In the genomic region with DNA sequence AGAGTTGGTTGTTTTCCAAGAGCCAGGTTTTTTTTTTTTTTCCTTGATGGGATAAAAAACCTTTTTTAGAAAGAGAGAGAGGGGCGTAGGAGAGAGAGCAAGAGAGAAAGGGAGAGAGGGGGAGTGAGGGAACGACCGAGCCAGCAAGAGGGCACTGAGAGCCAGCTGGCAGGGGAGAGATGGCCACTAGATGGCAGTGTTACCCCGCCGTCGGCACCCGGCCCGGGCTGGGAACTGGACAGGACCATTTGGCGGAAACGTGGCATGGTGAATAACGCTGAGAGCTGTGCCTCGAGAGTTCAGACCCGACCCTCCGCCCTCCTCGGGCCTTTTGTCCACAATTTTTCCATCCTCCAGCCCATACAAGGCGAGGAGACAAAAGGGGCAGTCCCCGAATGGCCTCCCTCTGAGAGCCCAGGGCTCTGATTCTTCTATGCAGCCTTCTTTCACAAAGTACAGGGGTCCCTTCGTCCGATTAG, we compare ENCODE assay signal across 8 cellular contexts.
DNase-seq lines count a peak whose midpoint lies in the region; ATAC-seq and TF ChIP-seq lines count a peak whose summit lies in the region.

No MANE protein-coding gene starts in this region.

- peak; percentile 39 to 79 (median 64) for DNase-seq in CD4-positive, alpha-beta T cell
- DNase-seq in NCI-H69 (lab: John Stamatoyannopoulos, UW) = peak; percentile 86
- peak; percentile 73 for DNase-seq in activated CD4-positive, alpha-beta memory T cell treated with anti-CD3 and anti-CD28 coated beads, Interleukin-2, amount 10 ng/mL, durations not matched to agents 7 days and 5 days
- DNase-seq in effector CD4-positive, alpha-beta T cell = peak; percentile 60
- peak; percentile 73 to 80 for DNase-seq in lung microvascular endothelial cell (ENCODE audit: low read depth in 2 of 2)
- DNase-seq in stimulated activated CD8-positive, alpha-beta memory T cell treated with anti-CD3 and anti-CD28 coated beads, Interleukin-12 subunit alpha, Interleukin-12 subunit beta, amount 100 ng/mL, for 1 hour (ENCODE audit: low read depth) = peak; percentile 53

- no peak overlapping the region for H3K27ac ChIP-seq in CD4-positive, alpha-beta T cell (ENCODE audit: low read depth, low read length)

- peaks cover 7% of the 10 kb centered on the region for H3K4me1 Mint-ChIP-seq in CD4-positive, alpha-beta T cell (ENCODE audit: low read depth)
- no peaks in the 10 kb centered on the region for H3K4me1 Mint-ChIP-seq in activated CD4-positive, alpha-beta memory T cell treated with anti-CD3 and anti-CD28 coated beads, Interleukin-2, amount 10 ng/mL, durations not matched to agents 7 days and 5 days

- TF ChIP-seq CTCF in CD4-positive, alpha-beta T cell (IDR thresholded peaks at IDR 0.05) = peak; percentile 98

- H3K9me3 ChIP-seq in CD4-positive, alpha-beta T cell (ENCODE audit: control insufficient read depth, low read length) = no peaks in the 10 kb centered on the region

- no peak overlapping the region for H3K27ac Mint-ChIP-seq in CD4-positive, alpha-beta T cell
- H3K27ac Mint-ChIP-seq in activated CD4-positive, alpha-beta memory T cell treated with anti-CD3 and anti-CD28 coated beads, Interleukin-2, amount 10 ng/mL, durations not matched to agents 7 days and 5 days = no peak overlapping the region

- peaks cover 7% of the 10 kb centered on the region for H3K27me3 ChIP-seq in CD4-positive, alpha-beta T cell (ENCODE audit: control insufficient read depth, insufficient read depth, low read length)

- peaks cover 13% of the 10 kb centered on the region for H3K27me3 Mint-ChIP-seq in CD4-positive, alpha-beta T cell
- H3K27me3 Mint-ChIP-seq in activated CD4-positive, alpha-beta memory T cell treated with anti-CD3 and anti-CD28 coated beads, Interleukin-2, amount 10 ng/mL, durations not matched to agents 7 days and 5 days = peaks cover 1% of the 10 kb centered on the region

- POLR2A ChIA-PET in CD4-positive, alpha-beta T cell (lab: Charles Lee) = no interaction called here
- POLR2A ChIA-PET in activated CD4-positive, alpha-beta memory T cell treated with anti-CD3 and anti-CD28 coated beads, Interleukin-2, amount 10 ng/mL, durations not matched to agents 7 days and 5 days (lab: Charles Lee) = no interaction called here

- H3K36me3 Mint-ChIP-seq in CD4-positive, alpha-beta T cell (ENCODE audit: low read depth) = no peaks in the 10 kb centered on the region
- H3K36me3 Mint-ChIP-seq in activated CD4-positive, alpha-beta memory T cell treated with anti-CD3 and anti-CD28 coated beads, Interleukin-2, amount 10 ng/mL, durations not matched to agents 7 days and 5 days (ENCODE audit: low read depth) = no peaks in the 10 kb centered on the region

- H3K9me3 Mint-ChIP-seq in CD4-positive, alpha-beta T cell = no peaks in the 10 kb centered on the region
- H3K9me3 Mint-ChIP-seq in activated CD4-positive, alpha-beta memory T cell treated with anti-CD3 and anti-CD28 coated beads, Interleukin-2, amount 10 ng/mL, durations not matched to agents 7 days and 5 days = no peaks in the 10 kb centered on the region

- no peak overlapping the region for H3K4me3 Mint-ChIP-seq in CD4-positive, alpha-beta T cell
- H3K4me3 Mint-ChIP-seq in activated CD4-positive, alpha-beta memory T cell treated with anti-CD3 and anti-CD28 coated beads, Interleukin-2, amount 10 ng/mL, durations not matched to agents 7 days and 5 days = no peak overlapping the region

- intact Hi-C loops in CD4-positive, alpha-beta T cell (cut with DNase I, micrococcal nuclease) = no loop called here

- CTCF ChIA-PET in CD4-positive, alpha-beta T cell (lab: Charles Lee) = interaction anchor here (0.6 to 0.7 kb wide), 2 partner anchors 12 to 13 kb away, joined by 3 to 4 read pairs; no protein-coding TSS in a partner anchor
- CTCF ChIA-PET in activated CD4-positive, alpha-beta memory T cell treated with anti-CD3 and anti-CD28 coated beads, Interleukin-2, amount 10 ng/mL, durations not matched to agents 7 days and 5 days (lab: Charles Lee) = interaction anchor here (1.0 to 3.0 kb wide), 7 partner anchors 9 to 689 kb away, joined by 3 to 13 read pairs (median 4); no protein-coding TSS in a partner anchor

- ATAC-seq in CD4-positive, alpha-beta T cell (ENCODE audit: poor library complexity) = peak; percentile 64
- ATAC-seq in GM19397 (IDR thresholded peaks at IDR 0.05; ENCODE audit: unreplicated experiment) (peak; percentile 90), HG03521 (IDR thresholded peaks at IDR 0.05; ENCODE audit: unreplicated experiment) (peak; percentile 83)
